ENCODE assay signal across 21 cellular contexts in genomic region chr6:24995270-24995669, GRCh38. TPM values are rescaled to one million over a fixed set of nuclear protein-coding genes. Genes with fewer than 3 reads are reported as not detected.
DNase-seq lines count a peak whose midpoint lies in the region; ATAC-seq, FAIRE-seq and TF ChIP-seq lines count a peak whose summit lies in the region.
"Had no signal": no experiment of that assay in that cellular context is flagged by ENCODE, and none has a peak within 500 bp of the region (broad histone marks: within the 10 kb centered on the region; RNA-seq: fewer than 3 reads in every experiment).

No MANE protein-coding gene starts in this region.

- no peak overlapping the region; the same call in 1 of the 2 replicates for H2BK5ac ChIP-seq in H1 (ENCODE audit: low read depth, low read length)

- H3K14ac ChIP-seq in H1 (ENCODE audit: insufficient read length) = no peak overlapping the region

- peak overlapping the region; percentile 66 for H3K27ac Mint-ChIP-seq in activated naive CD4-positive, alpha-beta T cell treated with anti-CD3 and anti-CD28 coated beads, Interleukin-2, amount 50 U/mL, for 24 hours
- peak overlapping the region in 5 of 8 donors; percentile 21 to 82 (median 59) for H3K27ac Mint-ChIP-seq in CD8-positive, alpha-beta memory T cell
- peak overlapping the region; percentile 27 for H3K27ac Mint-ChIP-seq in stimulated activated memory B cell treated with anti-CD40 and anti-IgM and Interleukin-4, amounts not matched to agents 10 μg/mL and 1 μg/mL and 100 μg/mL, for 72 hours

- H3K27me3 Mint-ChIP-seq in activated naive CD4-positive, alpha-beta T cell treated with anti-CD3 and anti-CD28 coated beads, Interleukin-2, amount 50 U/mL, for 24 hours = no peaks in the 10 kb centered on the region
- no peaks in the 10 kb centered on the region for H3K27me3 Mint-ChIP-seq in CD8-positive, alpha-beta memory T cell
- H3K27me3 Mint-ChIP-seq in stimulated activated memory B cell treated with anti-CD40 and anti-IgM and Interleukin-4, amounts not matched to agents 10 μg/mL and 1 μg/mL and 100 μg/mL, for 72 hours = no peaks in the 10 kb centered on the region

- DNase-seq in activated naive CD4-positive, alpha-beta T cell treated with Interleukin-2 at 50 U/mL for 16 hours = no peak
- DNase-seq in CD8-positive, alpha-beta memory T cell = no peak
- DNase-seq in H1 (ENCODE audit: low read depth in 1 of 2, low spot score in 2 of 2) = no peak
- no peak for DNase-seq in hepatocyte (ENCODE audit: low spot score)
- no peak for DNase-seq in NCI-H2196 treated with DMSO at 0.1 percent for 48 hours (lab: John Stamatoyannopoulos, UW; ENCODE audit: unreplicated experiment)
- DNase-seq: BE2C, DMS 273 treated with DMSO at 0.1 percent for 48 hours, DND-41, KG1, MV-4-11, NCI-H1417, NCI-H1930, NCI-H526, PC-3, RPMI8226, SHP77 treated with DMSO at 0.1 percent for 48 hours had no signal

- H3K36me3 ChIP-seq in CD8-positive, alpha-beta memory T cell (ENCODE audit: insufficient read depth, low read length) = no peaks in the 10 kb centered on the region
- H3K36me3 ChIP-seq in H1 (ENCODE audit: control insufficient read depth in 2 of 4, insufficient read depth in 4 of 4, low read length in 3 of 4) (peaks cover 0 to 6% (median 0%) of the 10 kb centered on the region in 4 experiments; a peak in 2 of 8 replicates), hepatocyte (replicated peaks; ENCODE audit: insufficient read depth, low read depth) (no peaks in the 10 kb centered on the region)
- H3K36me3 ChIP-seq: BE2C, HAP-1 had no signal

- H3K9me3 Mint-ChIP-seq in activated naive CD4-positive, alpha-beta T cell treated with anti-CD3 and anti-CD28 coated beads, Interleukin-2, amount 50 U/mL, for 24 hours = no peaks in the 10 kb centered on the region
- H3K9me3 Mint-ChIP-seq in CD8-positive, alpha-beta memory T cell = no peaks in the 10 kb centered on the region
- H3K9me3 Mint-ChIP-seq in stimulated activated memory B cell treated with anti-CD40 and anti-IgM and Interleukin-4, amounts not matched to agents 10 μg/mL and 1 μg/mL and 100 μg/mL, for 72 hours = peaks cover 3% of the 10 kb centered on the region

- no peak overlapping the region; the same call in 1 of the 2 replicates for H2BK20ac ChIP-seq in H1 (ENCODE audit: low read length)

- H2AK5ac ChIP-seq in H1 (ENCODE audit: low read depth, low read length) = no peak overlapping the region

- H3K4me3 Mint-ChIP-seq in activated naive CD4-positive, alpha-beta T cell treated with anti-CD3 and anti-CD28 coated beads, Interleukin-2, amount 50 U/mL, for 24 hours = no peak overlapping the region
- H3K4me3 Mint-ChIP-seq in CD8-positive, alpha-beta memory T cell = no peak overlapping the region
- H3K4me3 Mint-ChIP-seq in stimulated activated memory B cell treated with anti-CD40 and anti-IgM and Interleukin-4, amounts not matched to agents 10 μg/mL and 1 μg/mL and 100 μg/mL, for 72 hours = no peak overlapping the region

- no peak overlapping the region for H4K8ac ChIP-seq in H1 (ENCODE audit: extremely low read depth, insufficient read depth, low read length)

- TF ChIP-seq RAD21 in H1 (IDR thresholded peaks at IDR 0.05 in 1 of 2, conservative IDR thresholded peaks at IDR 0.05 in 1 of 2; ENCODE audit: low read depth in 2 of 2, low read length in 2 of 2) = no peak

- H3K23me2 ChIP-seq in H1 (ENCODE audit: low read depth, low read length) = no peaks in the 10 kb centered on the region

- no peak overlapping the region for H3K9ac ChIP-seq in H1 (replicated peaks in 1 of 4; ENCODE audit: extremely low read depth in 1 of 4, low read depth in 3 of 4, low read length in 3 of 4)

- CTCF ChIA-PET in CD8-positive, alpha-beta memory T cell (lab: Charles Lee) = interaction anchor here (1.1 to 7.2 kb wide), 4 partner anchors 60 to 138 kb away, joined by 3 to 180 read pairs (median 44); partner anchors contain the start of gene RIPOR2
- CTCF ChIA-PET in H1 (lab: Charles Lee; ENCODE audit: partially characterized antibody) = interaction anchor here (0.9 to 5.8 kb wide), 10 partner anchors 15 to 139 kb away, joined by 3 to 101 read pairs (median 6); partner anchors contain the start of gene RIPOR2

- H4K91ac ChIP-seq in H1 (replicated peaks; ENCODE audit: insufficient read length, low read length) = peak overlapping the region; percentile 50

- H3K4me3 ChIP-seq in CD8-positive, alpha-beta memory T cell (ENCODE audit: low read length) = no peak overlapping the region
- H3K4me3 ChIP-seq in H1 (ENCODE audit: extremely low read depth in 1 of 4, insufficient read depth in 2 of 4, low read depth in 3 of 4, low read length in 4 of 4) (no peak overlapping the region), hepatocyte (no peak overlapping the region)
- H3K4me3 ChIP-seq: HAP-1 had no signal

- H3K4ac ChIP-seq in H1 (replicated peaks; ENCODE audit: insufficient read length, low read depth, low read length) = no peak overlapping the region

- no peak for TF ChIP-seq CTCF in H1 (IDR thresholded peaks at IDR 0.05; ENCODE audit: control extremely low read depth in 1 of 3, insufficient read depth in 1 of 3, low read depth in 1 of 3, low read length in 3 of 3)
- no peak for TF ChIP-seq CTCF in hepatocyte (IDR thresholded peaks at IDR 0.05; ENCODE audit: poor library complexity)

- no peak for TF ChIP-seq POLR2A in H1 (IDR thresholded peaks at IDR 0.05; ENCODE audit: control extremely low read depth in 1 of 2, low read depth in 2 of 2, low read length in 2 of 2)

- no peak for ATAC-seq in stimulated activated memory B cell treated with anti-CD40 and anti-IgM and Interleukin-4, amounts not matched to agents 10 μg/mL and 1 μg/mL and 100 μg/mL, for 72 hours
- ATAC-seq: PC-3 had no signal

- H3K56ac ChIP-seq in H1 (replicated peaks; ENCODE audit: insufficient read length, low read depth, low read length) = no peak overlapping the region

- H3K9me3 ChIP-seq in CD8-positive, alpha-beta memory T cell (ENCODE audit: low read length) = no peaks in the 10 kb centered on the region
- peaks cover 0 to 6% of the 10 kb centered on the region in 2 experiments; a peak in 2 of 4 replicates for H3K9me3 ChIP-seq in H1 (ENCODE audit: insufficient read depth in 2 of 2, low read depth in 1 of 2, low read length in 1 of 2)
- no peaks in the 10 kb centered on the region for H3K9me3 ChIP-seq in hepatocyte (ENCODE audit: low read depth)
- H3K9me3 ChIP-seq: BE2C, HAP-1 had no signal

- peaks cover 95% of the 10 kb centered on the region for H3K4me1 Mint-ChIP-seq in activated naive CD4-positive, alpha-beta T cell treated with anti-CD3 and anti-CD28 coated beads, Interleukin-2, amount 50 U/mL, for 24 hours
- peaks cover 61 to 92% (median 92%) of the 10 kb centered on the region in 3 donors for H3K4me1 Mint-ChIP-seq in CD8-positive, alpha-beta memory T cell
- peaks cover 76% of the 10 kb centered on the region for H3K4me1 Mint-ChIP-seq in stimulated activated memory B cell treated with anti-CD40 and anti-IgM and Interleukin-4, amounts not matched to agents 10 μg/mL and 1 μg/mL and 100 μg/mL, for 72 hours

- H3K4me1 ChIP-seq in CD8-positive, alpha-beta memory T cell (ENCODE audit: insufficient read depth, low read length) = peaks cover 42% of the 10 kb centered on the region
- H3K4me1 ChIP-seq in H1 (replicated peaks in 1 of 4; ENCODE audit: control insufficient read depth in 3 of 4, insufficient read depth in 4 of 4, low read length in 3 of 4) (peaks cover 7 to 21% (median 13%) of the 10 kb centered on the region in 4 experiments; a peak in 5 of 7 replicates), hepatocyte (ENCODE audit: insufficient read depth) (peaks cover 4% of the 10 kb centered on the region)
- H3K4me1 ChIP-seq: BE2C had no signal

- H2BK15ac ChIP-seq in H1 (ENCODE audit: low read length) = peak overlapping the region; percentile 31; the same call in 1 of the 2 replicates

- POLR2A ChIA-PET in CD8-positive, alpha-beta memory T cell (lab: Charles Lee) = no interaction called here
- POLR2A ChIA-PET in H1 (lab: Charles Lee; ENCODE audit: partially characterized antibody) = interaction anchor here (1.5 kb wide), 1 partner anchor 14 kb away, joined by 6 read pairs; no protein-coding TSS in a partner anchor

- no peak for TF ChIP-seq EP300 in H1 (IDR thresholded peaks at IDR 0.05; ENCODE audit: borderline replicate concordance in 1 of 2, low read depth in 2 of 2, low read length in 2 of 2)

- no peaks in the 10 kb centered on the region for H3K79me1 ChIP-seq in H1 (ENCODE audit: low read depth, low read length)

- H2AFZ ChIP-seq in H1 (ENCODE audit: low read length) = no peak overlapping the region
- no peak overlapping the region for H2AFZ ChIP-seq in hepatocyte

- H2BK120ac ChIP-seq in H1 (replicated peaks; ENCODE audit: low read depth, low read length) = no peak overlapping the region

- no peaks in the 10 kb centered on the region for H3K27me3 ChIP-seq in CD8-positive, alpha-beta memory T cell (ENCODE audit: insufficient read depth, low read length, poor library complexity, severe bottlenecking)
- no peaks in the 10 kb centered on the region for H3K27me3 ChIP-seq in H1 (replicated peaks in 1 of 4; ENCODE audit: control insufficient read depth in 3 of 4, extremely low read depth in 1 of 4, insufficient read depth in 3 of 4, low read length in 3 of 4)
- no peaks in the 10 kb centered on the region for H3K27me3 ChIP-seq in hepatocyte
- H3K27me3 ChIP-seq: BE2C had no signal

- H3K23ac ChIP-seq in H1 (ENCODE audit: insufficient read length) = no peak overlapping the region

- H3K9me2 ChIP-seq in hepatocyte (replicated peaks; ENCODE audit: insufficient read depth) = no peaks in the 10 kb centered on the region

- peak overlapping the region; percentile 7; the same call in 1 of the 2 replicates for H3K18ac ChIP-seq in H1 (ENCODE audit: extremely low read depth, low read length)

- no peak overlapping the region for H3K27ac ChIP-seq in CD8-positive, alpha-beta memory T cell (ENCODE audit: low read depth, low read length)
- no peak overlapping the region for H3K27ac ChIP-seq in H1 (ENCODE audit: low read depth, low read length)
- H3K27ac ChIP-seq in hepatocyte = no peak overlapping the region

- H2BK12ac ChIP-seq in H1 (ENCODE audit: low read depth, low read length) = no peak overlapping the region

- H3K4me2 ChIP-seq in H1 (ENCODE audit: insufficient read depth in 1 of 2, low read depth in 2 of 2, low read length in 2 of 2) = no peak overlapping the region
- H3K4me2 ChIP-seq in hepatocyte = no peak overlapping the region

- H3K79me2 ChIP-seq in H1 (ENCODE audit: control insufficient read depth in 1 of 2, insufficient read depth in 2 of 2, low read length in 2 of 2) (no peaks in the 10 kb centered on the region), hepatocyte (no peaks in the 10 kb centered on the region)

- peaks cover 2% of the 10 kb centered on the region for H3K36me3 Mint-ChIP-seq in activated naive CD4-positive, alpha-beta T cell treated with anti-CD3 and anti-CD28 coated beads, Interleukin-2, amount 50 U/mL, for 24 hours
- peaks cover 0 to 15% (median 4%) of the 10 kb centered on the region in 3 donors for H3K36me3 Mint-ChIP-seq in CD8-positive, alpha-beta memory T cell
- peaks cover 10% of the 10 kb centered on the region for H3K36me3 Mint-ChIP-seq in stimulated activated memory B cell treated with anti-CD40 and anti-IgM and Interleukin-4, amounts not matched to agents 10 μg/mL and 1 μg/mL and 100 μg/mL, for 72 hours

- H4K5ac ChIP-seq in H1 (ENCODE audit: insufficient read length, low read depth, low read length) = no peak overlapping the region

- H4K20me1 ChIP-seq in H1 (replicated peaks in 1 of 2; ENCODE audit: control insufficient read depth in 1 of 2, insufficient read depth in 2 of 2, low read length in 2 of 2) = no peaks in the 10 kb centered on the region
- no peaks in the 10 kb centered on the region for H4K20me1 ChIP-seq in hepatocyte (ENCODE audit: insufficient read depth, poor library complexity, severe bottlenecking)

- no peak for FAIRE-seq in H1 (lab: Jason Lieb, UNC)

- WGBS in H1 (ENCODE audit: extremely low coverage in 1 of 2, insufficient coverage in 1 of 2, insufficient read length in 1 of 2, insufficient replicate concordance in 2 of 2, low coverage in 1 of 2, low lambda C conversion rate in 2 of 2, missing lambda C conversion rate in 1 of 2), 2 experiments = 89% methylated on average over 4 of the region's 4 CpGs; no CpG with 5 or more reads in 1 of the 2 experiments
- 90% methylated on average over 4 of the region's 4 CpGs for WGBS in hepatocyte (ENCODE audit: low lambda C conversion rate, missing lambda C conversion rate)

RNA-seq across cellular contexts. Expression of gene RIPOR2, which starts 59.5 kb away (rescaled TPM):
- total RNA-seq in CD8-positive, alpha-beta memory T cell = 10 to 100 TPM; 54.4 to 58.2 TPM
- polyA plus RNA-seq in CD8-positive, alpha-beta memory T cell = 427 TPM
- total RNA-seq in H1 (2021; fragmentation: NEBNext Ultra II Directional; extraction: Animal tissue kit (Norgen Biotek cat#: 25700)) = 44.5 and 45.6 TPM in 2 replicates
- polyA plus RNA-seq in H1 (2011; rRNA removed) = 13.3 and 16.7 TPM in 2 replicates
- polyA plus RNA-seq in H1 (2011; cell fraction: cytosol; rRNA removed) = 21.7 TPM
- 19.6 TPM for polyA plus RNA-seq in H1 (2011; cell fraction: nucleus; rRNA removed)
- polyA plus RNA-seq in H1 (2012, experiment 1 of 2) = 21.1 to 34.2 TPM (median 29.2 TPM) in 4 replicates
- 9.9 TPM for polyA plus RNA-seq in H1 (2012, experiment 2 of 2)
- 22.5 TPM for polyA plus RNA-seq in H1 (2013, experiment 1 of 2)
- 22.1 TPM for polyA plus RNA-seq in H1 (2013, experiment 2 of 2)
- polyA minus RNA-seq in H1 (2011; rRNA and poly(A)+ RNA removed) = 43.9 and 57.0 TPM in 2 replicates
- polyA minus RNA-seq in H1 (2011; cell fraction: cytosol; rRNA and poly(A)+ RNA removed) = 17.9 TPM
- 23.2 TPM for polyA minus RNA-seq in H1 (2011; cell fraction: nucleus; rRNA and poly(A)+ RNA removed)
- total RNA-seq in hepatocyte = 17.3 and 17.6 TPM in 2 replicates
- polyA plus RNA-seq in hepatocyte = 11.8 and 14.4 TPM in 2 replicates
- total RNA-seq: A172, G401 had no signal
